In genomic region chr2:27016801-27017325, GRCh38 we compare ENCODE assay signal across 3 cellular contexts.
TF ChIP-seq lines count a peak whose summit lies in the region.

No MANE protein-coding gene starts in this region.

TF ChIP-seq in A549, 52 proteins besides CTCF, POLR2A, EP300 and RAD21:
- no peak for TF ChIP-seq HOXB13 (CRISPR knock-in tag; IDR thresholded peaks at IDR 0.05; ENCODE audit: low read depth)
- peak; percentile 98 for TF ChIP-seq SMC3 (IDR thresholded peaks at IDR 0.05)

TF ChIP-seq in WTC11, 78 proteins besides CTCF, POLR2A, EP300 and RAD21 (continues in another document):
- TF ChIP-seq ATF2 (CRISPR knock-in tag; IDR thresholded peaks at IDR 0.05; ENCODE audit: borderline replicate concordance, low read depth) (no peak), ZSCAN18 (CRISPR knock-in tag; IDR thresholded peaks at IDR 0.05) (no peak), CREB1 (CRISPR knock-in tag; IDR thresholded peaks at IDR 0.05) (no peak), ZNF138 (CRISPR knock-in tag; conservative IDR thresholded peaks at IDR 0.05) (no peak), ZNF416 (CRISPR knock-in tag; IDR thresholded peaks at IDR 0.05) (no peak), GABPB1 (CRISPR knock-in tag; IDR thresholded peaks at IDR 0.05) (no peak), SP1 (CRISPR knock-in tag; conservative IDR thresholded peaks at IDR 0.05) (no peak), FOXK1 (CRISPR knock-in tag; IDR thresholded peaks at IDR 0.05) (no peak), SMAD4 (CRISPR knock-in tag; IDR thresholded peaks at IDR 0.05) (no peak), TEAD4 (CRISPR knock-in tag; IDR thresholded peaks at IDR 0.05) (no peak), MYBL2 (CRISPR knock-in tag; IDR thresholded peaks at IDR 0.05) (no peak), MXD4 (CRISPR knock-in tag; IDR thresholded peaks at IDR 0.05; ENCODE audit: borderline replicate concordance) (no peak), ZNF423 (CRISPR knock-in tag; IDR thresholded peaks at IDR 0.05) (0 out of 2 replicates have a peak, but pooled peaks have one; percentile 53)
- TF ChIP-seq, protein P1, sequence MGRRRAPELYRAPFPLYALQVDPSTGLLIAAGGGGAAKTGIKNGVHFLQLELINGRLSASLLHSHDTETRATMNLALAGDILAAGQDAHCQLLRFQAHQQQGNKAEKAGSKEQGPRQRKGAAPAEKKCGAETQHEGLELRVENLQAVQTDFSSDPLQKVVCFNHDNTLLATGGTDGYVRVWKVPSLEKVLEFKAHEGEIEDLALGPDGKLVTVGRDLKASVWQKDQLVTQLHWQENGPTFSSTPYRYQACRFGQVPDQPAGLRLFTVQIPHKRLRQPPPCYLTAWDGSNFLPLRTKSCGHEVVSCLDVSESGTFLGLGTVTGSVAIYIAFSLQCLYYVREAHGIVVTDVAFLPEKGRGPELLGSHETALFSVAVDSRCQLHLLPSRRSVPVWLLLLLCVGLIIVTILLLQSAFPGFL (CRISPR knock-in tag; IDR thresholded peaks at IDR 0.05; ENCODE audit: borderline replicate concordance): no peak
- TF ChIP-seq, protein P2, sequence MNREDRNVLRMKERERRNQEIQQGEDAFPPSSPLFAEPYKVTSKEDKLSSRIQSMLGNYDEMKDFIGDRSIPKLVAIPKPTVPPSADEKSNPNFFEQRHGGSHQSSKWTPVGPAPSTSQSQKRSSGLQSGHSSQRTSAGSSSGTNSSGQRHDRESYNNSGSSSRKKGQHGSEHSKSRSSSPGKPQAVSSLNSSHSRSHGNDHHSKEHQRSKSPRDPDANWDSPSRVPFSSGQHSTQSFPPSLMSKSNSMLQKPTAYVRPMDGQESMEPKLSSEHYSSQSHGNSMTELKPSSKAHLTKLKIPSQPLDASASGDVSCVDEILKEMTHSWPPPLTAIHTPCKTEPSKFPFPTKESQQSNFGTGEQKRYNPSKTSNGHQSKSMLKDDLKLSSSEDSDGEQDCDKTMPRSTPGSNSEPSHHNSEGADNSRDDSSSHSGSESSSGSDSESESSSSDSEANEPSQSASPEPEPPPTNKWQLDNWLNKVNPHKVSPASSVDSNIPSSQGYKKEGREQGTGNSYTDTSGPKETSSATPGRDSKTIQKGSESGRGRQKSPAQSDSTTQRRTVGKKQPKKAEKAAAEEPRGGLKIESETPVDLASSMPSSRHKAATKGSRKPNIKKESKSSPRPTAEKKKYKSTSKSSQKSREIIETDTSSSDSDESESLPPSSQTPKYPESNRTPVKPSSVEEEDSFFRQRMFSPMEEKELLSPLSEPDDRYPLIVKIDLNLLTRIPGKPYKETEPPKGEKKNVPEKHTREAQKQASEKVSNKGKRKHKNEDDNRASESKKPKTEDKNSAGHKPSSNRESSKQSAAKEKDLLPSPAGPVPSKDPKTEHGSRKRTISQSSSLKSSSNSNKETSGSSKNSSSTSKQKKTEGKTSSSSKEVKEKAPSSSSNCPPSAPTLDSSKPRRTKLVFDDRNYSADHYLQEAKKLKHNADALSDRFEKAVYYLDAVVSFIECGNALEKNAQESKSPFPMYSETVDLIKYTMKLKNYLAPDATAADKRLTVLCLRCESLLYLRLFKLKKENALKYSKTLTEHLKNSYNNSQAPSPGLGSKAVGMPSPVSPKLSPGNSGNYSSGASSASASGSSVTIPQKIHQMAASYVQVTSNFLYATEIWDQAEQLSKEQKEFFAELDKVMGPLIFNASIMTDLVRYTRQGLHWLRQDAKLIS (CRISPR knock-in tag; IDR thresholded peaks at IDR 0.05; ENCODE audit: borderline replicate concordance): no peak
- TF ChIP-seq, protein P3, sequence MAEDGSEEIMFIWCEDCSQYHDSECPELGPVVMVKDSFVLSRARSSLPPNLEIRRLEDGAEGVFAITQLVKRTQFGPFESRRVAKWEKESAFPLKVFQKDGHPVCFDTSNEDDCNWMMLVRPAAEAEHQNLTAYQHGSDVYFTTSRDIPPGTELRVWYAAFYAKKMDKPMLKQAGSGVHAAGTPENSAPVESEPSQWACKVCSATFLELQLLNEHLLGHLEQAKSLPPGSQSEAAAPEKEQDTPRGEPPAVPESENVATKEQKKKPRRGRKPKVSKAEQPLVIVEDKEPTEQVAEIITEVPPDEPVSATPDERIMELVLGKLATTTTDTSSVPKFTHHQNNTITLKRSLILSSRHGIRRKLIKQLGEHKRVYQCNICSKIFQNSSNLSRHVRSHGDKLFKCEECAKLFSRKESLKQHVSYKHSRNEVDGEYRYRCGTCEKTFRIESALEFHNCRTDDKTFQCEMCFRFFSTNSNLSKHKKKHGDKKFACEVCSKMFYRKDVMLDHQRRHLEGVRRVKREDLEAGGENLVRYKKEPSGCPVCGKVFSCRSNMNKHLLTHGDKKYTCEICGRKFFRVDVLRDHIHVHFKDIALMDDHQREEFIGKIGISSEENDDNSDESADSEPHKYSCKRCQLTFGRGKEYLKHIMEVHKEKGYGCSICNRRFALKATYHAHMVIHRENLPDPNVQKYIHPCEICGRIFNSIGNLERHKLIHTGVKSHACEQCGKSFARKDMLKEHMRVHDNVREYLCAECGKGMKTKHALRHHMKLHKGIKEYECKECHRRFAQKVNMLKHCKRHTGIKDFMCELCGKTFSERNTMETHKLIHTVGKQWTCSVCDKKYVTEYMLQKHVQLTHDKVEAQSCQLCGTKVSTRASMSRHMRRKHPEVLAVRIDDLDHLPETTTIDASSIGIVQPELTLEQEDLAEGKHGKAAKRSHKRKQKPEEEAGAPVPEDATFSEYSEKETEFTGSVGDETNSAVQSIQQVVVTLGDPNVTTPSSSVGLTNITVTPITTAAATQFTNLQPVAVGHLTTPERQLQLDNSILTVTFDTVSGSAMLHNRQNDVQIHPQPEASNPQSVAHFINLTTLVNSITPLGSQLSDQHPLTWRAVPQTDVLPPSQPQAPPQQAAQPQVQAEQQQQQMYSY (CRISPR knock-in tag; IDR thresholded peaks at IDR 0.05): peak; percentile 97

TF ChIP-seq in HepG2, 621 proteins besides CTCF, POLR2A, EP300 and RAD21 (continues in another document):
- 0 out of 2 replicates have a peak, but pooled peaks have one; percentile 8 for TF ChIP-seq FOXA3 (CRISPR knock-in tag; IDR thresholded peaks at IDR 0.05)
- no peak for TF ChIP-seq ZFP36 (IDR thresholded peaks at IDR 0.05; ENCODE audit: borderline replicate concordance, low read depth, low read length, partially characterized antibody)
- TF ChIP-seq STAG1 (CRISPR knock-in tag; IDR thresholded peaks at IDR 0.05): peak; percentile 82
- TF ChIP-seq, protein P4, sequence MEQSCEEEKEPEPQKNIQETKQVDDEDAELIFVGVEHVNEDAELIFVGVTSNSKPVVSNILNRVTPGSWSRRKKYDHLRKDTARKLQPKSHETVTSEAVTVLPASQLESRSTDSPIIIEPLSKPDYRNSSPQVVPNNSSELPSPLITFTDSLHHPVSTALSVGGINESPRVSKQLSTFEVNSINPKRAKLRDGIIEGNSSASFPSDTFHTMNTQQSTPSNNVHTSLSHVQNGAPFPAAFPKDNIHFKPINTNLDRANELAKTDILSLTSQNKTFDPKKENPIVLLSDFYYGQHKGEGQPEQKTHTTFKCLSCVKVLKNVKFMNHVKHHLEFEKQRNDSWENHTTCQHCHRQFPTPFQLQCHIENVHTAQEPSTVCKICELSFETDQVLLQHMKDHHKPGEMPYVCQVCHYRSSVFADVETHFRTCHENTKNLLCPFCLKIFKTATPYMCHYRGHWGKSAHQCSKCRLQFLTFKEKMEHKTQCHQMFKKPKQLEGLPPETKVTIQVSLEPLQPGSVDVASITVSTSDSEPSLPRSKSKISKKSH (CRISPR knock-in tag; IDR thresholded peaks at IDR 0.05; ENCODE audit: borderline replicate concordance): no peak
- no peak for TF ChIP-seq ZNF274 (CRISPR knock-in tag; IDR thresholded peaks at IDR 0.05)
- TF ChIP-seq, protein P5, sequence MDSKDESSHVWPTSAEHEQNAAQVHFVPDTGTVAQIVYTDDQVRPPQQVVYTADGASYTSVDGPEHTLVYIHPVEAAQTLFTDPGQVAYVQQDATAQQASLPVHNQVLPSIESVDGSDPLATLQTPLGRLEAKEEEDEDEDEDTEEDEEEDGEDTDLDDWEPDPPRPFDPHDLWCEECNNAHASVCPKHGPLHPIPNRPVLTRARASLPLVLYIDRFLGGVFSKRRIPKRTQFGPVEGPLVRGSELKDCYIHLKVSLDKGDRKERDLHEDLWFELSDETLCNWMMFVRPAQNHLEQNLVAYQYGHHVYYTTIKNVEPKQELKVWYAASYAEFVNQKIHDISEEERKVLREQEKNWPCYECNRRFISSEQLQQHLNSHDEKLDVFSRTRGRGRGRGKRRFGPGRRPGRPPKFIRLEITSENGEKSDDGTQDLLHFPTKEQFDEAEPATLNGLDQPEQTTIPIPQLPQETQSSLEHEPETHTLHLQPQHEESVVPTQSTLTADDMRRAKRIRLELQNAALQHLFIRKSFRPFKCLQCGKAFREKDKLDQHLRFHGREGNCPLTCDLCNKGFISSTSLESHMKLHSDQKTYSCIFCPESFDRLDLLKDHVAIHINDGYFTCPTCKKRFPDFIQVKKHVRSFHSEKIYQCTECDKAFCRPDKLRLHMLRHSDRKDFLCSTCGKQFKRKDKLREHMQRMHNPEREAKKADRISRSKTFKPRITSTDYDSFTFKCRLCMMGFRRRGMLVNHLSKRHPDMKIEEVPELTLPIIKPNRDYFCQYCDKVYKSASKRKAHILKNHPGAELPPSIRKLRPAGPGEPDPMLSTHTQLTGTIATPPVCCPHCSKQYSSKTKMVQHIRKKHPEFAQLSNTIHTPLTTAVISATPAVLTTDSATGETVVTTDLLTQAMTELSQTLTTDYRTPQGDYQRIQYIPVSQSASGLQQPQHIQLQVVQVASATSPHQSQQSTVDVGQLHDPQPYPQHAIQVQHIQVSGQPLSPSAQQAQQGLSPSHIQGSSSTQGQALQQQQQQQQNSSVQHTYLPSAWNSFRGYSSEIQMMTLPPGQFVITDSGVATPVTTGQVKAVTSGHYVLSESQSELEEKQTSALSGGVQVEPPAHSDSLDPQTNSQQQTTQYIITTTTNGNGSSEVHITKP (CRISPR knock-in tag; IDR thresholded peaks at IDR 0.05; ENCODE audit: low read depth): no peak
- TF ChIP-seq ZNF564 (CRISPR knock-in tag; IDR thresholded peaks at IDR 0.05): no peak
- no peak for TF ChIP-seq ZNF557 (CRISPR knock-in tag; IDR thresholded peaks at IDR 0.05)
- no peak for TF ChIP-seq HNF4G (IDR thresholded peaks at IDR 0.05; ENCODE audit: borderline replicate concordance, low read depth, low read length)
- TF ChIP-seq HNF4G (CRISPR knock-in tag; IDR thresholded peaks at IDR 0.05; ENCODE audit: borderline replicate concordance, low read depth): no peak
- no peak for TF ChIP-seq MYPOP (CRISPR knock-in tag; IDR thresholded peaks at IDR 0.05)
- no peak for TF ChIP-seq ETV6 (CRISPR knock-in tag; conservative IDR thresholded peaks at IDR 0.05)
- TF ChIP-seq, protein P6, sequence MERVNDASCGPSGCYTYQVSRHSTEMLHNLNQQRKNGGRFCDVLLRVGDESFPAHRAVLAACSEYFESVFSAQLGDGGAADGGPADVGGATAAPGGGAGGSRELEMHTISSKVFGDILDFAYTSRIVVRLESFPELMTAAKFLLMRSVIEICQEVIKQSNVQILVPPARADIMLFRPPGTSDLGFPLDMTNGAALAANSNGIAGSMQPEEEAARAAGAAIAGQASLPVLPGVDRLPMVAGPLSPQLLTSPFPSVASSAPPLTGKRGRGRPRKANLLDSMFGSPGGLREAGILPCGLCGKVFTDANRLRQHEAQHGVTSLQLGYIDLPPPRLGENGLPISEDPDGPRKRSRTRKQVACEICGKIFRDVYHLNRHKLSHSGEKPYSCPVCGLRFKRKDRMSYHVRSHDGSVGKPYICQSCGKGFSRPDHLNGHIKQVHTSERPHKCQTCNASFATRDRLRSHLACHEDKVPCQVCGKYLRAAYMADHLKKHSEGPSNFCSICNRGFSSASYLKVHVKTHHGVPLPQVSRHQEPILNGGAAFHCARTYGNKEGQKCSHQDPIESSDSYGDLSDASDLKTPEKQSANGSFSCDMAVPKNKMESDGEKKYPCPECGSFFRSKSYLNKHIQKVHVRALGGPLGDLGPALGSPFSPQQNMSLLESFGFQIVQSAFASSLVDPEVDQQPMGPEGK (CRISPR knock-in tag; IDR thresholded peaks at IDR 0.05): peak; percentile 34; the same call in 1 of the 2 replicates
- no peak for TF ChIP-seq ZNF207 (IDR thresholded peaks at IDR 0.05; ENCODE audit: borderline replicate concordance)
- TF ChIP-seq ZKSCAN1 (IDR thresholded peaks at IDR 0.05; ENCODE audit: low read length): peak; percentile 68; the same call in 1 of the 2 replicates
- no peak for TF ChIP-seq ZNF556 (CRISPR knock-in tag; IDR thresholded peaks at IDR 0.05; ENCODE audit: borderline replicate concordance)
- TF ChIP-seq ADNP (CRISPR knock-in tag; IDR thresholded peaks at IDR 0.05): no peak
- TF ChIP-seq ZBTB37 (CRISPR knock-in tag; IDR thresholded peaks at IDR 0.05): no peak
- no peak for TF ChIP-seq MAZ (IDR thresholded peaks at IDR 0.05; ENCODE audit: borderline replicate concordance, low read depth, low read length)
- 0 out of 2 replicates have a peak, but pooled peaks have one; percentile 34 for TF ChIP-seq MAZ (CRISPR knock-in tag; IDR thresholded peaks at IDR 0.05; ENCODE audit: low read depth)
- 0 out of 2 replicates have a peak, but pooled peaks have one; percentile 39 for TF ChIP-seq ZNF33B (CRISPR knock-in tag; IDR thresholded peaks at IDR 0.05)
- TF ChIP-seq ZNF616 (CRISPR knock-in tag; IDR thresholded peaks at IDR 0.05; ENCODE audit: low read depth): no peak
